Comparison of ENCODE assay signal across 20 cellular contexts in the genomic region with DNA sequence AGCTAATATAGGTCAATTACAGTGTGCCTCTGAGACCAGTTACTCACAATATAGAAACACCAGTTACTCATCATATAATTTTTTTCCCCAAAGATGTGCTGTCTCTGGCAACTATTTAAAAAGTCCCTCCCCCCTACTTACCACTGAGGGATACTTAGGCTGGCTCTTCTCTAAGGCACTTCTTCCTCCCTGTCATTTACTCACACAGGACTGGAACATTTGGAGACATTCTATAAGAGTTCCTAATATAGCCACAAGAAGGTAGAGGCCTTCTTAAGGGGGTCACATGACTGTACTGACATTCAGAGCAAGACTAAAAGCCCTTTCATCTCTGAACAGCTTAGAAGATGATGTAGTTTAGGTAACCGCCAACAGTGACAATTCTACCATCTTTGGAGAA. TPM values are rescaled to one million over a fixed set of nuclear protein-coding genes. Genes with fewer than 3 reads are reported as not detected.
DNase-seq lines count a peak whose midpoint lies in the region; ATAC-seq and TF ChIP-seq lines count a peak whose summit lies in the region.
"Had no signal": no experiment of that assay in that cellular context is flagged by ENCODE, and none has a peak within 500 bp of the region (broad histone marks: within the 10 kb centered on the region; RNA-seq: fewer than 3 reads in every experiment).

No MANE protein-coding gene starts in this region.

- H3K4me1 ChIP-seq in IMR-90 (ENCODE audit: control insufficient read depth, insufficient read depth, low read length) = peaks cover 3% of the 10 kb centered on the region; the same call in 1 of the 2 replicates

- H2BK15ac ChIP-seq in IMR-90 (ENCODE audit: low read depth, low read length) = no peak overlapping the region

- no peak for TF ChIP-seq RAD21 in IMR-90 (IDR thresholded peaks at IDR 0.05; ENCODE audit: low read length)

- POLR2A ChIA-PET in IMR-90 (lab: Charles Lee; ENCODE audit: unreplicated experiment) = no interaction called here
- POLR2A ChIA-PET in GM10248 (lab: Yijun Ruan, JAX) = no interaction called here

- H3K9ac ChIP-seq in IMR-90 (ENCODE audit: low read depth, low read length) = no peak overlapping the region

- no peaks in the 10 kb centered on the region for H3K79me1 ChIP-seq in IMR-90 (ENCODE audit: low read depth in 1 of 2, low read length in 2 of 2)

- H3K4ac ChIP-seq in IMR-90 (ENCODE audit: low read depth, low read length) = no peak overlapping the region

- peak overlapping the region in 1 of 2 donors; percentile 53 for H3K27ac Mint-ChIP-seq in stimulated activated naive CD8-positive, alpha-beta T cell treated with anti-CD3 and anti-CD28 coated beads, Interleukin-15, amount 100 ng/mL, for 72 hours
- H3K27ac Mint-ChIP-seq: activated CD4-positive, alpha-beta T cell treated with anti-CD3 and anti-CD28 coated beads, Interleukin-2, amount 10 ng/mL, durations not matched to agents 7 days and 5 days; GM23338; nephron had no signal

- no peak overlapping the region for H3K56ac ChIP-seq in IMR-90 (ENCODE audit: extremely low read depth, insufficient read depth, low read length)

- H3K14ac ChIP-seq in IMR-90 (replicated peaks; ENCODE audit: low read depth, low read length) = no peak overlapping the region

- H3K18ac ChIP-seq in IMR-90 (ENCODE audit: low read depth, low read length) = no peak overlapping the region

- BruUV-seq in IMR-90 (replicated peaks; lab: Mats Ljungman, UMichigan) = no TSS peak

- CTCF ChIA-PET in IMR-90 (lab: Yijun Ruan, JAX) = interaction anchor here (0.5 to 1.9 kb wide), 3 partner anchors 8 to 157 kb away, joined by 3 to 6 read pairs (median 4); no protein-coding TSS in a partner anchor
- CTCF ChIA-PET in GM10248 (lab: Yijun Ruan, JAX) = interaction anchor here (1.1 to 2.6 kb wide), 5 partner anchors 13 to 157 kb away, joined by 3 to 13 read pairs (median 5); no protein-coding TSS in a partner anchor

- no peak for TF ChIP-seq CTCF in IMR-90 (conservative IDR thresholded peaks at IDR 0.05; ENCODE audit: low read depth, low read length)
- no peak for TF ChIP-seq CTCF in choroid plexus epithelial cell (conservative IDR thresholded peaks at IDR 0.05; ENCODE audit: low read depth, low read length)
- TF ChIP-seq CTCF in GM10248 (IDR thresholded peaks at IDR 0.05; ENCODE audit: control extremely low read depth, extremely low read depth, low read depth, missing control alignments) = no peak

- no peak overlapping the region for H4K8ac ChIP-seq in IMR-90 (ENCODE audit: low read depth in 2 of 2, low read length in 2 of 2)

- no peak overlapping the region for H4K5ac ChIP-seq in IMR-90 (ENCODE audit: low read depth, low read length)

- H3K4me2 ChIP-seq in IMR-90 (ENCODE audit: low read depth, low read length) = peak overlapping the region; percentile 15; the same call in 1 of the 2 replicates
- H3K4me2 ChIP-seq: GM23338 had no signal

- no peaks in the 10 kb centered on the region for H3K27me3 ChIP-seq in IMR-90 (ENCODE audit: control insufficient read depth, insufficient read depth, low read length)
- H3K27me3 ChIP-seq: heart left ventricle had no signal

- no peak overlapping the region for H4K91ac ChIP-seq in IMR-90 (ENCODE audit: insufficient read depth, low read depth, low read length)

- no peak overlapping the region for H2AFZ ChIP-seq in IMR-90 (replicated peaks; ENCODE audit: low read length, poor library complexity)
- H2AFZ ChIP-seq: GM23338 had no signal

- H3K4me3 ChIP-seq in IMR-90 (ENCODE audit: insufficient read depth, low read depth, low read length) = no peak overlapping the region
- no peak overlapping the region for H3K4me3 ChIP-seq in choroid plexus epithelial cell (ENCODE audit: low read depth, low read length)
- H3K4me3 ChIP-seq: GM23338, heart left ventricle had no signal

- H3K9me1 ChIP-seq in IMR-90 (ENCODE audit: insufficient read depth, low read length) = no peaks in the 10 kb centered on the region; the same call in 1 of the 2 replicates

- H3K27ac ChIP-seq in IMR-90 (ENCODE audit: insufficient read depth, low read length) = no peak overlapping the region
- H3K27ac ChIP-seq: heart left ventricle had no signal

- ATAC-seq in activated T-cell treated with anti-CD3 and anti-CD28 coated beads, Interleukin-2, amount 50 U/mL, for 4 hours = peak; percentile 56 to 88
- ATAC-seq in IMR-90 (ENCODE audit: low read depth) (peak; percentile 79), HG02642 (IDR thresholded peaks at IDR 0.05; ENCODE audit: poor library complexity, unreplicated experiment) (no peak)
- ATAC-seq in stimulated activated naive CD8-positive, alpha-beta T cell treated with anti-CD3 and anti-CD28 coated beads, Interleukin-15, amount 100 ng/mL, for 72 hours = peak; percentile 93
- ATAC-seq: GM23338, heart left ventricle had no signal

- no CpG with 5 or more reads among the region's 1 CpG for WGBS in IMR-90 (ENCODE audit: extremely low coverage in 2 of 2, insufficient read length in 1 of 2), 2 experiments

- no peak overlapping the region for H3K4me3 Mint-ChIP-seq in activated T-cell treated with anti-CD3 and anti-CD28 coated beads, Interleukin-2, amount 50 U/mL, for 4 hours
- H3K4me3 Mint-ChIP-seq in stimulated activated naive CD8-positive, alpha-beta T cell treated with anti-CD3 and anti-CD28 coated beads, Interleukin-15, amount 100 ng/mL, for 72 hours = no peak overlapping the region
- H3K4me3 Mint-ChIP-seq: activated CD4-positive, alpha-beta T cell treated with anti-CD3 and anti-CD28 coated beads, Interleukin-2, amount 10 ng/mL, durations not matched to agents 7 days and 5 days; GM23338; nephron had no signal

- H2BK120ac ChIP-seq in IMR-90 (ENCODE audit: low read depth, low read length) = no peak overlapping the region

- H2BK20ac ChIP-seq in IMR-90 (ENCODE audit: low read depth, low read length) = no peak overlapping the region

- H4K20me1 ChIP-seq in IMR-90 (ENCODE audit: insufficient read depth, low read length) = no peaks in the 10 kb centered on the region

- DNase-seq in activated T-cell treated with anti-CD3 and anti-CD28 coated beads, Interleukin-2, amount 50 U/mL, for 4 hours = no peak
- no peak for DNase-seq in activated T-cell treated with anti-CD3 and anti-CD28 coated beads, Interleukin-2, amount 50 U/mL, for 1 hour
- DNase-seq in IMR-90 (peak; percentile 68), choroid plexus epithelial cell (ENCODE audit: low read depth) (peak; percentile 26), T1000 (lab: John Stamatoyannopoulos, UW) (no peak), GM10248 (ENCODE audit: extremely low spot score) (no peak)
- DNase-seq in stimulated activated naive CD8-positive, alpha-beta T cell treated with anti-CD3 and anti-CD28 coated beads, Interleukin-15, amount 100 ng/mL, for 72 hours = no peak
- DNase-seq: activated CD4-positive, alpha-beta T cell treated with anti-CD3 and anti-CD28 coated beads, Interleukin-2, amount 10 ng/mL, durations not matched to agents 7 days and 5 days; erythroblast; heart left ventricle; mesendoderm; NCI-H1436 treated with DMSO at 0.1 percent for 48 hours; NCI-H446 treated with DMSO at 0.1 percent for 48 hours; retina; SIG-M5; T-helper 9 cell had no signal

- H2AK9ac ChIP-seq in IMR-90 (replicated peaks; ENCODE audit: low read depth, low read length, poor library complexity) = no peak overlapping the region

- no peaks in the 10 kb centered on the region for H3K36me3 ChIP-seq in IMR-90 (ENCODE audit: control insufficient read depth, insufficient read depth, low read length)

- H3K36me3 Mint-ChIP-seq in activated T-cell treated with anti-CD3 and anti-CD28 coated beads, Interleukin-2, amount 50 U/mL, for 4 hours (ENCODE audit: insufficient read depth) = peaks cover 34% of the 10 kb centered on the region

- no peaks in the 10 kb centered on the region for H3K27me3 Mint-ChIP-seq in activated T-cell treated with anti-CD3 and anti-CD28 coated beads, Interleukin-2, amount 50 U/mL, for 4 hours (ENCODE audit: low read depth)
- no peaks in the 10 kb centered on the region for H3K27me3 Mint-ChIP-seq in stimulated activated naive CD8-positive, alpha-beta T cell treated with anti-CD3 and anti-CD28 coated beads, Interleukin-15, amount 100 ng/mL, for 72 hours
- H3K27me3 Mint-ChIP-seq: activated CD4-positive, alpha-beta T cell treated with anti-CD3 and anti-CD28 coated beads, Interleukin-2, amount 10 ng/mL, durations not matched to agents 7 days and 5 days had no signal

- intact Hi-C loops in IMR-90 (cut with micrococcal nuclease) = loop anchor here (5.0 kb wide), 1 partner anchor 833 kb away; no protein-coding TSS in a partner anchor

- no peak overlapping the region for H2BK5ac ChIP-seq in IMR-90 (ENCODE audit: low read depth, low read length, poor library complexity, severe bottlenecking)

- no peak for TF ChIP-seq POLR2A in IMR-90 (IDR thresholded peaks at IDR 0.05; ENCODE audit: low read depth, low read length)

- H3K4me1 Mint-ChIP-seq in activated T-cell treated with anti-CD3 and anti-CD28 coated beads, Interleukin-2, amount 50 U/mL, for 4 hours (ENCODE audit: low read depth) = peaks cover 1% of the 10 kb centered on the region
- H3K4me1 Mint-ChIP-seq in stimulated activated naive CD8-positive, alpha-beta T cell treated with anti-CD3 and anti-CD28 coated beads, Interleukin-15, amount 100 ng/mL, for 72 hours = no peaks in the 10 kb centered on the region
- H3K4me1 Mint-ChIP-seq: nephron had no signal

- H3K9me3 Mint-ChIP-seq in activated T-cell treated with anti-CD3 and anti-CD28 coated beads, Interleukin-2, amount 50 U/mL, for 4 hours = no peaks in the 10 kb centered on the region
- H3K9me3 Mint-ChIP-seq in stimulated activated naive CD8-positive, alpha-beta T cell treated with anti-CD3 and anti-CD28 coated beads, Interleukin-15, amount 100 ng/mL, for 72 hours = no peaks in the 10 kb centered on the region
- H3K9me3 Mint-ChIP-seq: activated CD4-positive, alpha-beta T cell treated with anti-CD3 and anti-CD28 coated beads, Interleukin-2, amount 10 ng/mL, durations not matched to agents 7 days and 5 days; activated T-helper 2 cell treated with anti-CD3 and anti-CD28 coated beads, Interferon-gamma antibody, Interleukin-2, Interleukin-4, amounts not matched to agents 10 μg/mL and 5 μg/mL and 100 μg/mL, durations not matched to agents 14 hours and 24 hours and 36 hours; GM23338; nephron had no signal

- H3K23ac ChIP-seq in IMR-90 (ENCODE audit: low read depth, low read length) = no peak overlapping the region

- no peak overlapping the region for H2AK5ac ChIP-seq in IMR-90 (ENCODE audit: low read depth, low read length)

- dilution Hi-C loops in IMR-90 (cut with HindIII; ENCODE audit: low sequenced_read_pairs, unreplicated experiment) = no loop called here

- H3K9me3 ChIP-seq in IMR-90 (ENCODE audit: control insufficient read depth, insufficient read depth, low read length) = no peaks in the 10 kb centered on the region
- H3K9me3 ChIP-seq: heart left ventricle had no signal

- in situ Hi-C loops in IMR-90 (cut with MboI; ENCODE audit: low sequenced_read_pairs) = no loop called here

TF ChIP-seq in IMR-90, 13 proteins besides CTCF, POLR2A, EP300 and RAD21 (continues in another document):
- TF ChIP-seq FOS (IDR thresholded peaks at IDR 0.05; ENCODE audit: low read depth, low read length) = no peak

RNA-seq across cellular contexts. Expression of a gene that starts 44.4 kb away (rescaled TPM):
- total RNA-seq in activated T-cell treated with anti-CD3 and anti-CD28 coated beads, Interleukin-2, amount 50 U/mL, for 4 hours = under 1 TPM in 2 of 3 donors, not detected in 1; 0.10 to 0.16 TPM
- under 0.01 TPM in 1 of 2 replicates, not detected in the other for total RNA-seq in IMR-90 (2012; rRNA removed)
- polyA plus RNA-seq in IMR-90 (2012; rRNA removed) = under 0.01 and 0.03 TPM in 2 replicates
- polyA plus RNA-seq in IMR-90 (2012; cell fraction: cytosol; rRNA removed) = 0.01 and 0.02 TPM in 2 replicates
- 0.08 TPM in 2 replicates for polyA plus RNA-seq in IMR-90 (2012; cell fraction: nucleus; rRNA removed; ENCODE audit: low replicate concordance)

Comparison
In these comparisons a context has a peak if more than half of its experiments do, and no peak if none do; other contexts are left out.
1. DNase-seq: peak in IMR-90 (single experiment) and choroid plexus epithelial cell (single experiment); none in activated T-cell treated with anti-CD3 and anti-CD28 coated beads, Interleukin-2, amount 50 U/mL, for 4 hours (single experiment), activated T-cell treated with anti-CD3 and anti-CD28 coated beads, Interleukin-2, amount 50 U/mL, for 1 hour (single experiment), stimulated activated naive CD8-positive, alpha-beta T cell treated with anti-CD3 and anti-CD28 coated beads, Interleukin-15, amount 100 ng/mL, for 72 hours (0 of 2), T1000 (single experiment) and GM10248 (single experiment).